ENCODE assay signal across 11 cellular contexts in genomic region chr2:218256612-218257350, GRCh38. TPM values are rescaled to one million over a fixed set of nuclear protein-coding genes. Genes with fewer than 3 reads are reported as not detected.
DNase-seq lines count a peak whose midpoint lies in the region; ATAC-seq and TF ChIP-seq lines count a peak whose summit lies in the region.
"Had no signal": no experiment of that assay in that cellular context is flagged by ENCODE, and none has a peak within 500 bp of the region (broad histone marks: within the 10 kb centered on the region; RNA-seq: fewer than 3 reads in every experiment).

No MANE protein-coding gene starts in this region.

- intact Hi-C loops in natural killer cell (cut with micrococcal nuclease) = loop anchor here (1.0 to 5.0 kb wide), 3 partner anchors 34 to 87 kb away; no protein-coding TSS in a partner anchor
- intact Hi-C loops in PC-3 (cut with micrococcal nuclease) = loop anchor here (1.0 kb wide), 1 partner anchor 70 kb away; no protein-coding TSS in a partner anchor

- peaks cover 10% of the 10 kb centered on the region for H3K4me1 ChIP-seq in CD8-positive, alpha-beta memory T cell (ENCODE audit: insufficient read depth, low read length)
- no peaks in the 10 kb centered on the region for H3K4me1 ChIP-seq in PC-3 (ENCODE audit: insufficient read depth, low read length)

- H3K9me3 ChIP-seq in CD8-positive, alpha-beta memory T cell (ENCODE audit: low read length) = no peaks in the 10 kb centered on the region
- H3K9me3 ChIP-seq in PC-3 (ENCODE audit: low read length) = no peaks in the 10 kb centered on the region
- H3K9me3 ChIP-seq: SJSA1 had no signal

- H3K4me3 ChIP-seq in CD8-positive, alpha-beta memory T cell (ENCODE audit: low read length) = no peak overlapping the region
- no peak overlapping the region for H3K4me3 ChIP-seq in PC-3 (ENCODE audit: low read length)
- H3K4me3 ChIP-seq: SJSA1 had no signal

- no peak overlapping the region for H3K4me3 Mint-ChIP-seq in CD8-positive, alpha-beta memory T cell
- H3K4me3 Mint-ChIP-seq in activated CD8-positive, alpha-beta T cell treated with anti-CD3 and anti-CD28 coated beads, Interleukin-2, amount 10 ng/mL, durations not matched to agents 7 days and 5 days = no peak overlapping the region
- no peak overlapping the region for H3K4me3 Mint-ChIP-seq in natural killer cell

- peak overlapping the region; percentile 54 to 93 (median 90) for H3K27ac Mint-ChIP-seq in CD8-positive, alpha-beta memory T cell
- peak overlapping the region; percentile 88 for H3K27ac Mint-ChIP-seq in activated CD8-positive, alpha-beta T cell treated with anti-CD3 and anti-CD28 coated beads, Interleukin-2, amount 10 ng/mL, durations not matched to agents 7 days and 5 days
- peak overlapping the region; percentile 90 to 92 for H3K27ac Mint-ChIP-seq in natural killer cell

- H3K36me3 ChIP-seq in CD8-positive, alpha-beta memory T cell (ENCODE audit: insufficient read depth, low read length) = peaks cover 33% of the 10 kb centered on the region
- peaks cover 36% of the 10 kb centered on the region for H3K36me3 ChIP-seq in PC-3 (ENCODE audit: low read depth, low read length)

- H3K27me3 Mint-ChIP-seq in CD8-positive, alpha-beta memory T cell = no peaks in the 10 kb centered on the region
- no peaks in the 10 kb centered on the region for H3K27me3 Mint-ChIP-seq in activated CD8-positive, alpha-beta T cell treated with anti-CD3 and anti-CD28 coated beads, Interleukin-2, amount 10 ng/mL, durations not matched to agents 7 days and 5 days (ENCODE audit: low read depth)
- H3K27me3 Mint-ChIP-seq in natural killer cell (ENCODE audit: low read depth in 2 of 2) = no peaks in the 10 kb centered on the region

- H3K9ac ChIP-seq in PC-3 (ENCODE audit: low read length) = no peak overlapping the region

- no peaks in the 10 kb centered on the region for H4K20me1 ChIP-seq in PC-3 (ENCODE audit: low read length)

- no peak for DNase-seq in CD8-positive, alpha-beta memory T cell
- no peak for DNase-seq in activated CD8-positive, alpha-beta T cell treated with anti-CD3 and anti-CD28 coated beads, Interleukin-2, amount 10 ng/mL, durations not matched to agents 7 days and 5 days
- DNase-seq in natural killer cell (no peak), PC-3 (no peak), HEK293T (ENCODE audit: extremely low spot score) (no peak)
- DNase-seq: DMS 273 treated with DMSO at 0.1 percent for 48 hours had no signal

- ATAC-seq in GM19452 (IDR thresholded peaks at IDR 0.05; ENCODE audit: unreplicated experiment) (peak; percentile 4), natural killer cell (no peak), HG03439 (IDR thresholded peaks at IDR 0.05; ENCODE audit: unreplicated experiment) (no peak), PC-3 (no peak), GM18868 (IDR thresholded peaks at IDR 0.05; ENCODE audit: unreplicated experiment) (no peak)
- ATAC-seq in activated CD8-positive, alpha-beta T cell treated with anti-CD3 and anti-CD28 coated beads, Interleukin-2, amount 10 ng/mL, durations not matched to agents 7 days and 5 days = no peak

- POLR2A ChIA-PET in CD8-positive, alpha-beta memory T cell (lab: Charles Lee) = interaction anchor here (1.0 to 1.8 kb wide), 4 partner anchors 8 to 40 kb away, joined by 3 to 7 read pairs (median 3); partner anchors contain the start of genes AAMP and ARPC2
- POLR2A ChIA-PET in activated CD8-positive, alpha-beta T cell treated with anti-CD3 and anti-CD28 coated beads, Interleukin-2, amount 10 ng/mL, durations not matched to agents 7 days and 5 days (lab: Charles Lee) = interaction anchor here (0.7 to 1.9 kb wide), 8 partner anchors 9 to 48 kb away, joined by 3 to 7 read pairs (median 4); partner anchors contain the start of genes AAMP and PNKD
- POLR2A ChIA-PET in PC-3 (lab: Charles Lee; ENCODE audit: unreplicated experiment) = no interaction called here
- POLR2A ChIA-PET in HEK293T (lab: Yijun Ruan, JAX) = no interaction called here

- H3K36me3 Mint-ChIP-seq in CD8-positive, alpha-beta memory T cell = peaks cover 0 to 50% (median 12%) of the 10 kb centered on the region in 3 donors
- peaks cover 53% of the 10 kb centered on the region for H3K36me3 Mint-ChIP-seq in activated CD8-positive, alpha-beta T cell treated with anti-CD3 and anti-CD28 coated beads, Interleukin-2, amount 10 ng/mL, durations not matched to agents 7 days and 5 days (ENCODE audit: low read depth)
- H3K36me3 Mint-ChIP-seq in natural killer cell = peaks cover 23% of the 10 kb centered on the region

- H3K4me1 Mint-ChIP-seq in CD8-positive, alpha-beta memory T cell = peaks cover 10 to 26% (median 15%) of the 10 kb centered on the region in 3 donors
- peaks cover 22% of the 10 kb centered on the region for H3K4me1 Mint-ChIP-seq in activated CD8-positive, alpha-beta T cell treated with anti-CD3 and anti-CD28 coated beads, Interleukin-2, amount 10 ng/mL, durations not matched to agents 7 days and 5 days (ENCODE audit: low read depth)
- peaks cover 24 to 41% of the 10 kb centered on the region in 2 donors for H3K4me1 Mint-ChIP-seq in natural killer cell

- no peaks in the 10 kb centered on the region for H3K9me3 Mint-ChIP-seq in CD8-positive, alpha-beta memory T cell
- no peaks in the 10 kb centered on the region for H3K9me3 Mint-ChIP-seq in activated CD8-positive, alpha-beta T cell treated with anti-CD3 and anti-CD28 coated beads, Interleukin-2, amount 10 ng/mL, durations not matched to agents 7 days and 5 days (ENCODE audit: insufficient read depth)
- H3K9me3 Mint-ChIP-seq in natural killer cell = no peaks in the 10 kb centered on the region

- H3F3A ChIP-seq in PC-3 (ENCODE audit: low read length, unreplicated experiment) = no peaks in the 10 kb centered on the region

- CTCF ChIA-PET in CD8-positive, alpha-beta memory T cell (lab: Charles Lee) = interaction anchor here (0.7 to 2.9 kb wide), 12 partner anchors 8 to 317 kb away, joined by 3 to 14 read pairs (median 6); partner anchors contain the start of genes AAMP, CXCR1, PNKD and TMBIM1
- CTCF ChIA-PET in activated CD8-positive, alpha-beta T cell treated with anti-CD3 and anti-CD28 coated beads, Interleukin-2, amount 10 ng/mL, durations not matched to agents 7 days and 5 days (lab: Charles Lee) = interaction anchor here (0.6 to 3.1 kb wide), 31 partner anchors 10 to 415 kb away, joined by 3 to 43 read pairs (median 5); partner anchors contain the start of genes AAMP, ARPC2, PNKD and RNF25
- CTCF ChIA-PET in PC-3 (lab: Charles Lee) = interaction anchor here (0.6 kb wide), 1 partner anchor 68 kb away, joined by 5 read pairs; no protein-coding TSS in a partner anchor
- CTCF ChIA-PET in HEK293T (lab: Yijun Ruan, JAX) = interaction anchor here (0.6 to 1.4 kb wide), 6 partner anchors 10 to 305 kb away, joined by 3 to 5 read pairs (median 4); no protein-coding TSS in a partner anchor

- TF ChIP-seq CTCF in natural killer cell (IDR thresholded peaks at IDR 0.05) = no peak
- TF ChIP-seq CTCF in PC-3 (conservative IDR thresholded peaks at IDR 0.05; ENCODE audit: low read depth, low read length) = no peak

- BruUV-seq in PC-3 (replicated peaks; lab: Mats Ljungman, UMichigan) = no TSS peak

- H3K9me2 ChIP-seq in PC-3 (replicated peaks; ENCODE audit: low read length) = no peaks in the 10 kb centered on the region

- H3K27me3 ChIP-seq in CD8-positive, alpha-beta memory T cell (ENCODE audit: insufficient read depth, low read length, poor library complexity, severe bottlenecking) = no peaks in the 10 kb centered on the region
- H3K27me3 ChIP-seq in PC-3 (ENCODE audit: low read length) = no peaks in the 10 kb centered on the region
- H3K27me3 ChIP-seq: SJSA1 had no signal

- no peaks in the 10 kb centered on the region for H3K79me2 ChIP-seq in PC-3 (ENCODE audit: low read length)

- H2AFZ ChIP-seq in PC-3 (ENCODE audit: low read length) = no peak overlapping the region

- H3K4me2 ChIP-seq in PC-3 (ENCODE audit: low read length) = no peak overlapping the region

- no peak overlapping the region for H3K27ac ChIP-seq in CD8-positive, alpha-beta memory T cell (ENCODE audit: low read depth, low read length)
- H3K27ac ChIP-seq in PC-3 (ENCODE audit: low read length) = no peak overlapping the region
- H3K27ac ChIP-seq: SJSA1 had no signal

TF ChIP-seq in HEK293T, 16 proteins besides CTCF, POLR2A, EP300 and RAD21 (continues in another document):
- TF ChIP-seq FOXK2 (IDR thresholded peaks at IDR 0.05) = no peak

RNA-seq across cellular contexts. Expression of gene GPBAR1, which starts 4.0 kb away (rescaled TPM):
- total RNA-seq in CD8-positive, alpha-beta memory T cell = under 1 TPM; 0.51 to 0.72 TPM
- polyA plus RNA-seq in CD8-positive, alpha-beta memory T cell = not detected
- total RNA-seq in activated CD8-positive, alpha-beta T cell treated with anti-CD3 and anti-CD28 coated beads, Interleukin-2, amount 10 ng/mL, durations not matched to agents 7 days and 5 days = under 1 TPM; 0.97 TPM
- total RNA-seq in natural killer cell (1 to 10 TPM; 1.4 to 3.3 (median 2.6) TPM), PC-3 (2014; rRNA removed) (0.18 TPM in 1 of 2 replicates, not detected in the other)
- total RNA-seq: fibroblast of villous mesenchyme had no signal

RNA-seq across cellular contexts. Expression of gene AAMP, which starts 13.2 kb away (rescaled TPM):
- 10 to 100 TPM; 94.8 to 95.2 TPM for total RNA-seq in CD8-positive, alpha-beta memory T cell
- polyA plus RNA-seq in CD8-positive, alpha-beta memory T cell = 86.1 TPM
- total RNA-seq in activated CD8-positive, alpha-beta T cell treated with anti-CD3 and anti-CD28 coated beads, Interleukin-2, amount 10 ng/mL, durations not matched to agents 7 days and 5 days = 10 to 100 TPM; 52.6 to 56.2 TPM
- 10 to 100 TPM; 52.5 to 61.6 (median 60.0) TPM for total RNA-seq in natural killer cell
- 272 and 312 TPM in 2 replicates for total RNA-seq in PC-3 (2014; rRNA removed)

RNA-seq across cellular contexts. Expression of gene PNKD, which starts 13.5 kb away (rescaled TPM):
- 10 to 100 TPM; 26.8 to 31.6 TPM for total RNA-seq in CD8-positive, alpha-beta memory T cell
- polyA plus RNA-seq in CD8-positive, alpha-beta memory T cell = 111 TPM
- total RNA-seq in activated CD8-positive, alpha-beta T cell treated with anti-CD3 and anti-CD28 coated beads, Interleukin-2, amount 10 ng/mL, durations not matched to agents 7 days and 5 days = 10 to 100 TPM; 36.7 to 37.6 TPM
- total RNA-seq in natural killer cell (10 to 100 TPM; 18.8 to 21.3 (median 18.9) TPM), PC-3 (2014; rRNA removed) (95.5 and 97.7 TPM in 2 replicates)

RNA-seq across cellular contexts. Expression of gene TMBIM1, which starts 35.5 kb away (rescaled TPM):
- 10 to 100 TPM; 82.3 to 92.3 TPM for total RNA-seq in CD8-positive, alpha-beta memory T cell
- polyA plus RNA-seq in CD8-positive, alpha-beta memory T cell = 149 TPM
- total RNA-seq in activated CD8-positive, alpha-beta T cell treated with anti-CD3 and anti-CD28 coated beads, Interleukin-2, amount 10 ng/mL, durations not matched to agents 7 days and 5 days = 10 to 100 TPM; 52.9 to 58.9 TPM
- total RNA-seq in natural killer cell (100 to 1,000 TPM in 1 of 3 donors, 10 to 100 TPM in 2; 84.9 to 107 (median 95.1) TPM), PC-3 (2014; rRNA removed) (42.8 and 45.0 TPM in 2 replicates)

RNA-seq across cellular contexts. Expression of gene ARPC2, which starts 39.8 kb away (rescaled TPM):
- 100 to 1,000 TPM; 575 to 600 TPM for total RNA-seq in CD8-positive, alpha-beta memory T cell
- 970 TPM for polyA plus RNA-seq in CD8-positive, alpha-beta memory T cell
- 100 to 1,000 TPM; 821 to 844 TPM for total RNA-seq in activated CD8-positive, alpha-beta T cell treated with anti-CD3 and anti-CD28 coated beads, Interleukin-2, amount 10 ng/mL, durations not matched to agents 7 days and 5 days
- total RNA-seq in natural killer cell = 100 to 1,000 TPM; 824 to 880 (median 830) TPM
- 210 and 213 TPM in 2 replicates for total RNA-seq in PC-3 (2014; rRNA removed)

Comparison
In these comparisons a context has a peak if more than half of its experiments do, and no peak if none do; other contexts are left out.
1. POLR2A ChIA-PET loops: an anchor here in CD8-positive, alpha-beta memory T cell (1.0 to 1.8 kb wide) and activated CD8-positive, alpha-beta T cell treated with anti-CD3 and anti-CD28 coated beads, Interleukin-2, amount 10 ng/mL, durations not matched to agents 7 days and 5 days (0.7 to 1.9 kb wide); none called in PC-3 and HEK293T.